Comparison of ENCODE assay signal across 9 cellular contexts in the genomic region with DNA sequence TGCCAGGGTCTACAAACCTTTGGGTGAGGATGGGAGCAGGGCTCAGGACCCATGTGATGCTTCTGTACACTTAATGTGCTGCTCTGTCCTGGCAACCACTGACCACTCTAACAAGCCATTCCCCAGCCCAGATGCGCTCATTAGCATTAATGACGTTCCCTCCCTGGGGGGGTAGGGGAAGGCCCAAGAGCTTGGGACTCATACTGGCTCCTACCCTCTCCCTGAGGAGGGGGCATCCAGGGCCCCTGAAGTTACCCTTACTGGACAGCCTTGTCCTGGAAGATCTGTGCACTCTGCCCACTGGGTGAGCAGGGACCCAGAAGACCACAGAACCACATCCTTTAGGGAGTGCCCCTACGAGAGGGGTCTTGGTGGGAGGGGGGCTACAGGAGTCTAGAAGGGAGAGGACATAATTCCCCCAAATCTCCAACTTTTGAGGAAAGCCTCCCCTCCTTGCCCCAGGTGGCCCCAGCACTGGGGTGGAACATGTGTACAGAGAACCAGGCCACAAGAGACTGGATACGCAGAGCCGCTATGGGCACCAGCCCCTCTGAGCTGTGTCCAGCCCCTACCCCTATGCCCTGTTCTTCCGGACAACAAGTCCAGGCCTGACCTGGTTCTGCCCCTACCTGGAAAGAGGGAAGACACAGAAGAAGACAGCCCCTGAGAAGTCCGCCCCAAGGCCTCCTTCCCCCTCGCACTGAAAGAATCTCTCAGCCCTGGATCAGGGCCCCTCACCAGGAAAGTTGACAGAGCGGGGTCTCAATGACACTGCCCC. TPM values are rescaled to one million over a fixed set of nuclear protein-coding genes. Genes with fewer than 3 reads are reported as not detected.
DNase-seq lines count a peak whose midpoint lies in the region; ATAC-seq and TF ChIP-seq lines count a peak whose summit lies in the region.
"Had no signal": no experiment of that assay in that cellular context is flagged by ENCODE, and none has a peak within 500 bp of the region (broad histone marks: within the 10 kb centered on the region; RNA-seq: fewer than 3 reads in every experiment).

No MANE protein-coding gene starts in this region.

- no peak for TF ChIP-seq POLR2A in vagina (IDR thresholded peaks at IDR 0.05)

- H3K4me1 ChIP-seq in mucosa of stomach (ENCODE audit: control insufficient read depth, insufficient read depth, low read length) (peaks cover 69% of the 10 kb centered on the region), vagina (peaks cover 67% of the 10 kb centered on the region)

- TF ChIP-seq CTCF in choroid plexus epithelial cell (conservative IDR thresholded peaks at IDR 0.05; ENCODE audit: low read depth, low read length) (no peak), vagina (IDR thresholded peaks at IDR 0.05) (peak in 1 of 3 experiments; percentile 3)

- H3K9me3 ChIP-seq in mucosa of stomach (ENCODE audit: control insufficient read depth, low read length): no peaks in the 10 kb centered on the region
- no peaks in the 10 kb centered on the region for H3K9me3 ChIP-seq in vagina

- H3K36me3 ChIP-seq in mucosa of stomach (ENCODE audit: control insufficient read depth, insufficient read depth, low read length) (no peaks in the 10 kb centered on the region), vagina (no peaks in the 10 kb centered on the region)

- H3K4me3 ChIP-seq in choroid plexus epithelial cell (ENCODE audit: low read depth, low read length): peak overlapping the region; percentile 73
- H3K4me3 ChIP-seq in mucosa of stomach (ENCODE audit: low read length): peak overlapping the region; percentile 27
- peak overlapping the region; percentile 67 to 92 for H3K4me3 ChIP-seq in vagina

- peaks cover 14% of the 10 kb centered on the region for H3K27me3 ChIP-seq in mucosa of stomach (ENCODE audit: control insufficient read depth, insufficient read depth, low read length)
- no peaks in the 10 kb centered on the region for H3K27me3 ChIP-seq in vagina

- peak overlapping the region; percentile 97 for H3K27ac ChIP-seq in vagina

- H3K9ac ChIP-seq in mucosa of stomach (ENCODE audit: low read length): peak overlapping the region; percentile 81

- no peak for ATAC-seq in Right ventricle myocardium superior (ENCODE audit: poor library complexity)

- intact Hi-C loops in Right ventricle myocardium superior (cut with DNase I) (no loop called here), cardiac septum (cut with DNase I) (no loop called here), vagina (cut with DNase I) (loop anchor here (5.0 kb wide), 1 partner anchor 107 kb away; no protein-coding TSS in a partner anchor)

- DNase-seq in Right ventricle myocardium superior: peak; percentile 31
- no peak for DNase-seq in cardiac septum (ENCODE audit: low spot score)
- DNase-seq in choroid plexus epithelial cell (ENCODE audit: low read depth): no peak
- no peak for DNase-seq in vagina (ENCODE audit: extremely low spot score in 2 of 2)
- no peak for DNase-seq in NCI-H1092 treated with DMSO at 0.1 percent for 48 hours (lab: John Stamatoyannopoulos, UW)
- DNase-seq in NCI-H187 treated with DMSO at 0.1 percent for 48 hours (lab: John Stamatoyannopoulos, UW): no peak
- no peak for DNase-seq in COLO829 (ENCODE audit: low spot score)
- DNase-seq: DND-41 had no signal

RNA-seq across cellular contexts. Expression of a gene that starts 1.4 kb away (rescaled TPM):
- 25.4 TPM for total RNA-seq in Right ventricle myocardium superior
- 63.3 TPM for total RNA-seq in cardiac septum
- 29.0 TPM for total RNA-seq in vagina

RNA-seq across cellular contexts. Expression of a gene that starts 17.2 kb away (rescaled TPM):
- total RNA-seq in Right ventricle myocardium superior (not detected), cardiac septum (not detected), vagina (not detected)

RNA-seq across cellular contexts. Expression of a gene that starts 27.2 kb away (rescaled TPM):
- total RNA-seq in Right ventricle myocardium superior (535 TPM), cardiac septum (432 TPM), vagina (2,013 TPM)

RNA-seq across cellular contexts. Expression of a gene that starts 43.3 kb away (rescaled TPM):
- total RNA-seq in Right ventricle myocardium superior (3.4 TPM), cardiac septum (2.9 TPM), vagina (10.1 TPM)

Comparison
In these comparisons a context has a peak if more than half of its experiments do, and no peak if none do; other contexts are left out.
1. H3K4me3 ChIP-seq: peak in every context shown above with its lines; median percentile 80 in vagina; 73 in choroid plexus epithelial cell; 27 in mucosa of stomach.